Comparison of ENCODE assay signal across 1 cellular context in the genomic region with DNA sequence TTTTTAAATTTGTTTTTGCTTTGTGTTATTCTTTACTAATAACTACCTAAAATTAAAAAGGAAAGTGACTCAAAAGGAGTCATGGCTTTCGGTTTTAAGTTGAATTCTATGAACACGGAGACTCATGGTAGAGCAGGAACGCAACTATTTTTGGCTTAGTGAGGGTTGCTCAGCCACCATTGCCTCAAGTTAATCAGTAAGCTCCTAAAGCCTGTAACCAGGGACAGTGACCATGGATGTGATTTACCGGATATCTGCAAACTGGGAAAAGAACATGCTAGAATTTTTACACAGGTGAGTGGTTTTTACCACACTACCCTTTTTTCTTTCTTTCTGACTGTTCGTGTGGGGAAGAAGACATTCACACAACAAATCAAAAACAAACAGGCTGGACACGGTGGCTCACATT.
TF ChIP-seq lines count a peak whose summit lies in the region.

No MANE protein-coding gene starts in this region.

TF ChIP-seq in GM12878, 131 proteins besides CTCF, POLR2A, EP300 and RAD21 (continued from another document):
- TF ChIP-seq, protein P1, sequence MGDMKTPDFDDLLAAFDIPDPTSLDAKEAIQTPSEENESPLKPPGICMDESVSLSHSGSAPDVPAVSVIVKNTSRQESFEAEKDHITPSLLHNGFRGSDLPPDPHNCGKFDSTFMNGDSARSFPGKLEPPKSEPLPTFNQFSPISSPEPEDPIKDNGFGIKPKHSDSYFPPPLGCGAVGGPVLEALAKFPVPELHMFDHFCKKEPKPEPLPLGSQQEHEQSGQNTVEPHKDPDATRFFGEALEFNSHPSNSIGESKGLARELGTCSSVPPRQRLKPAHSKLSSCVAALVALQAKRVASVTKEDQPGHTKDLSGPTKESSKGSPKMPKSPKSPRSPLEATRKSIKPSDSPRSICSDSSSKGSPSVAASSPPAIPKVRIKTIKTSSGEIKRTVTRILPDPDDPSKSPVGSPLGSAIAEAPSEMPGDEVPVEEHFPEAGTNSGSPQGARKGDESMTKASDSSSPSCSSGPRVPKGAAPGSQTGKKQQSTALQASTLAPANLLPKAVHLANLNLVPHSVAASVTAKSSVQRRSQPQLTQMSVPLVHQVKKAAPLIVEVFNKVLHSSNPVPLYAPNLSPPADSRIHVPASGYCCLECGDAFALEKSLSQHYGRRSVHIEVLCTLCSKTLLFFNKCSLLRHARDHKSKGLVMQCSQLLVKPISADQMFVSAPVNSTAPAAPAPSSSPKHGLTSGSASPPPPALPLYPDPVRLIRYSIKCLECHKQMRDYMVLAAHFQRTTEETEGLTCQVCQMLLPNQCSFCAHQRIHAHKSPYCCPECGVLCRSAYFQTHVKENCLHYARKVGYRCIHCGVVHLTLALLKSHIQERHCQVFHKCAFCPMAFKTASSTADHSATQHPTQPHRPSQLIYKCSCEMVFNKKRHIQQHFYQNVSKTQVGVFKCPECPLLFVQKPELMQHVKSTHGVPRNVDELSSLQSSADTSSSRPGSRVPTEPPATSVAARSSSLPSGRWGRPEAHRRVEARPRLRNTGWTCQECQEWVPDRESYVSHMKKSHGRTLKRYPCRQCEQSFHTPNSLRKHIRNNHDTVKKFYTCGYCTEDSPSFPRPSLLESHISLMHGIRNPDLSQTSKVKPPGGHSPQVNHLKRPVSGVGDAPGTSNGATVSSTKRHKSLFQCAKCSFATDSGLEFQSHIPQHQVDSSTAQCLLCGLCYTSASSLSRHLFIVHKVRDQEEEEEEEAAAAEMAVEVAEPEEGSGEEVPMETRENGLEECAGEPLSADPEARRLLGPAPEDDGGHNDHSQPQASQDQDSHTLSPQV (IDR thresholded peaks at IDR 0.05), result no peak
- TF ChIP-seq, protein P2, sequence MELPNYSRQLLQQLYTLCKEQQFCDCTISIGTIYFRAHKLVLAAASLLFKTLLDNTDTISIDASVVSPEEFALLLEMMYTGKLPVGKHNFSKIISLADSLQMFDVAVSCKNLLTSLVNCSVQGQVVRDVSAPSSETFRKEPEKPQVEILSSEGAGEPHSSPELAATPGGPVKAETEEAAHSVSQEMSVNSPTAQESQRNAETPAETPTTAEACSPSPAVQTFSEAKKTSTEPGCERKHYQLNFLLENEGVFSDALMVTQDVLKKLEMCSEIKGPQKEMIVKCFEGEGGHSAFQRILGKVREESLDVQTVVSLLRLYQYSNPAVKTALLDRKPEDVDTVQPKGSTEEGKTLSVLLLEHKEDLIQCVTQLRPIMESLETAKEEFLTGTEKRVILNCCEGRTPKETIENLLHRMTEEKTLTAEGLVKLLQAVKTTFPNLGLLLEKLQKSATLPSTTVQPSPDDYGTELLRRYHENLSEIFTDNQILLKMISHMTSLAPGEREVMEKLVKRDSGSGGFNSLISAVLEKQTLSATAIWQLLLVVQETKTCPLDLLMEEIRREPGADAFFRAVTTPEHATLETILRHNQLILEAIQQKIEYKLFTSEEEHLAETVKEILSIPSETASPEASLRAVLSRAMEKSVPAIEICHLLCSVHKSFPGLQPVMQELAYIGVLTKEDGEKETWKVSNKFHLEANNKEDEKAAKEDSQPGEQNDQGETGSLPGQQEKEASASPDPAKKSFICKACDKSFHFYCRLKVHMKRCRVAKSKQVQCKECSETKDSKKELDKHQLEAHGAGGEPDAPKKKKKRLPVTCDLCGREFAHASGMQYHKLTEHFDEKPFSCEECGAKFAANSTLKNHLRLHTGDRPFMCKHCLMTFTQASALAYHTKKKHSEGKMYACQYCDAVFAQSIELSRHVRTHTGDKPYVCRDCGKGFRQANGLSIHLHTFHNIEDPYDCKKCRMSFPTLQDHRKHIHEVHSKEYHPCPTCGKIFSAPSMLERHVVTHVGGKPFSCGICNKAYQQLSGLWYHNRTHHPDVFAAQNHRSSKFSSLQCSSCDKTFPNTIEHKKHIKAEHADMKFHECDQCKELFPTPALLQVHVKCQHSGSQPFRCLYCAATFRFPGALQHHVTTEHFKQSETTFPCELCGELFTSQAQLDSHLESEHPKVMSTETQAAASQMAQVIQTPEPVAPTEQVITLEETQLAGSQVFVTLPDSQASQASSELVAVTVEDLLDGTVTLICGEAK (IDR thresholded peaks at IDR 0.05; ENCODE audit: borderline replicate concordance), result no peak
- TF ChIP-seq ZNF384 (IDR thresholded peaks at IDR 0.05; ENCODE audit: borderline replicate concordance, low read depth, low read length) (no peak), ZSCAN29 (IDR thresholded peaks at IDR 0.05) (no peak), TARDBP (IDR thresholded peaks at IDR 0.05; ENCODE audit: borderline replicate concordance) (no peak), HDGF (IDR thresholded peaks at IDR 0.05) (no peak), JUND (IDR thresholded peaks at IDR 0.05; ENCODE audit: low read depth, low read length) (0 out of 2 replicates have a peak, but pooled peaks have one; percentile 28), HDAC6 (IDR thresholded peaks at IDR 0.05; ENCODE audit: unreplicated experiment) (no peak), SMAD1 (IDR thresholded peaks at IDR 0.05; ENCODE audit: low read depth, partially characterized antibody) (no peak), RAD51 (IDR thresholded peaks at IDR 0.05) (no peak), CBX3 (IDR thresholded peaks at IDR 0.05; ENCODE audit: borderline replicate concordance, low read depth) (no peak), MYC (IDR thresholded peaks at IDR 0.05; ENCODE audit: insufficient read depth, insufficient read length, insufficient replicate concordance, low read length, severe bottlenecking) (no peak), NR2C1 (IDR thresholded peaks at IDR 0.05) (no peak), ESRRA (IDR thresholded peaks at IDR 0.05; ENCODE audit: low read length) (no peak), TCF3 (IDR thresholded peaks at IDR 0.05; ENCODE audit: borderline replicate concordance, insufficient read depth, low read depth, low read length) (0 out of 2 replicates have a peak, but pooled peaks have one; percentile 19), NR2C2 (IDR thresholded peaks at IDR 0.05; ENCODE audit: borderline replicate concordance, control insufficient read depth, insufficient read length, low read depth) (no peak), FOS (IDR thresholded peaks at IDR 0.05; ENCODE audit: borderline replicate concordance, extremely low read depth, insufficient read length) (no peak), SREBF2 (IDR thresholded peaks at IDR 0.05; ENCODE audit: low read length) (no peak), MYB (IDR thresholded peaks at IDR 0.05; ENCODE audit: borderline replicate concordance, low read depth, low read length) (no peak)
- TF ChIP-seq, protein P3, sequence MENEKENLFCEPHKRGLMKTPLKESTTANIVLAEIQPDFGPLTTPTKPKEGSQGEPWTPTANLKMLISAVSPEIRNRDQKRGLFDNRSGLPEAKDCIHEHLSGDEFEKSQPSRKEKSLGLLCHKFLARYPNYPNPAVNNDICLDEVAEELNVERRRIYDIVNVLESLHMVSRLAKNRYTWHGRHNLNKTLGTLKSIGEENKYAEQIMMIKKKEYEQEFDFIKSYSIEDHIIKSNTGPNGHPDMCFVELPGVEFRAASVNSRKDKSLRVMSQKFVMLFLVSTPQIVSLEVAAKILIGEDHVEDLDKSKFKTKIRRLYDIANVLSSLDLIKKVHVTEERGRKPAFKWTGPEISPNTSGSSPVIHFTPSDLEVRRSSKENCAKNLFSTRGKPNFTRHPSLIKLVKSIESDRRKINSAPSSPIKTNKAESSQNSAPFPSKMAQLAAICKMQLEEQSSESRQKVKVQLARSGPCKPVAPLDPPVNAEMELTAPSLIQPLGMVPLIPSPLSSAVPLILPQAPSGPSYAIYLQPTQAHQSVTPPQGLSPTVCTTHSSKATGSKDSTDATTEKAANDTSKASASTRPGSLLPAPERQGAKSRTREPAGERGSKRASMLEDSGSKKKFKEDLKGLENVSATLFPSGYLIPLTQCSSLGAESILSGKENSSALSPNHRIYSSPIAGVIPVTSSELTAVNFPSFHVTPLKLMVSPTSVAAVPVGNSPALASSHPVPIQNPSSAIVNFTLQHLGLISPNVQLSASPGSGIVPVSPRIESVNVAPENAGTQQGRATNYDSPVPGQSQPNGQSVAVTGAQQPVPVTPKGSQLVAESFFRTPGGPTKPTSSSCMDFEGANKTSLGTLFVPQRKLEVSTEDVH (IDR thresholded peaks at IDR 0.05; ENCODE audit: low read depth, partially characterized antibody), result no peak
- TF ChIP-seq, protein P4, sequence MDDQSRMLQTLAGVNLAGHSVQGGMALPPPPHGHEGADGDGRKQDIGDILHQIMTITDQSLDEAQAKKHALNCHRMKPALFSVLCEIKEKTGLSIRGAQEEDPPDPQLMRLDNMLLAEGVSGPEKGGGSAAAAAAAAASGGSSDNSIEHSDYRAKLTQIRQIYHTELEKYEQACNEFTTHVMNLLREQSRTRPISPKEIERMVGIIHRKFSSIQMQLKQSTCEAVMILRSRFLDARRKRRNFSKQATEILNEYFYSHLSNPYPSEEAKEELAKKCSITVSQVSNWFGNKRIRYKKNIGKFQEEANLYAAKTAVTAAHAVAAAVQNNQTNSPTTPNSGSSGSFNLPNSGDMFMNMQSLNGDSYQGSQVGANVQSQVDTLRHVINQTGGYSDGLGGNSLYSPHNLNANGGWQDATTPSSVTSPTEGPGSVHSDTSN (IDR thresholded peaks at IDR 0.05; ENCODE audit: insufficient replicate concordance, low read depth, low read length), result no peak
TF ChIP-seq in GM12878: peak in this region for 34.
